In the genomic region with DNA sequence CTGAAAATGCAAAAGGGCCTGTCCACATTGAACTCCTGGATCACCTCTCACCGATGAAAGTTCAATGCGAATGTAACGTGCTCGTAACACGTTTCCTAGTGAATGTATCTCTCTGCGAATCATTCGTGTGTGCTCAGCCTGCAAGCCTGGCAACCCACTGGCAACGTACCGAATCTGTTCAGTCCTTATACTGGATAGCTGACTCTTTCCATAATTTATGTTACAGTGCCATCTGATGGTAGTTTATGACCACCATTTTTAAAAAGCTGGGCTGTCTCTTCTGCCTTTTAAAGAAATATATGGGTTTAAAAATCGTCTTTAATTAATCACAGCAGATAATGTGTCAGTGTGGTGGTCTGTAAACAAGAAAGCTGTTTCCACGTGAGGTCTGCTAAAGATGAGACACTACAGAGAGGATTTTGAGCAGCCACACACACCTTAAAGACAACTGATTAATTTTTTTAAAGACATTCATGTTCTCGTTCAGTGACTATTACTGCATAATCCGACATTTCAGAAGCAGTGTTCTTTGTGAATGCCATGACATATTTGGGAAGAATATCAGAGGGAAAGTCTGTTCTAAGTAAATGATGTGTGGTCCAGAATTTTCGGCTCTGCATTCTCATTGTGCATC, we compare ENCODE assay signal across 9 cellular contexts.
DNase-seq lines count a peak whose midpoint lies in the region; ATAC-seq, FAIRE-seq and TF ChIP-seq lines count a peak whose summit lies in the region.
"Had no signal": no experiment of that assay in that cellular context is flagged by ENCODE, and none has a peak within 500 bp of the region (broad histone marks: within the 10 kb centered on the region; RNA-seq: fewer than 3 reads in every experiment).

No MANE protein-coding gene starts in this region.

- H3K4me3 ChIP-seq in brain microvascular endothelial cell (ENCODE audit: low read depth, low read length): no peak overlapping the region

- no peaks in the 10 kb centered on the region for H3K36me3 Mint-ChIP-seq in stimulated activated effector memory CD8-positive, alpha-beta T cell treated with anti-CD3 and anti-CD28 coated beads, Interleukin-12 subunit alpha, Interleukin-12 subunit beta, amount 100 ng/mL, for 72 hours

- H3K4me3 Mint-ChIP-seq in stimulated activated effector memory CD8-positive, alpha-beta T cell treated with anti-CD3 and anti-CD28 coated beads, Interleukin-12 subunit alpha, Interleukin-12 subunit beta, amount 100 ng/mL, for 72 hours: no peak overlapping the region

- ATAC-seq in HG03159 (IDR thresholded peaks at IDR 0.05; ENCODE audit: unreplicated experiment): peak; percentile 48
- peak; percentile 40 for ATAC-seq in stimulated activated effector memory CD8-positive, alpha-beta T cell treated with anti-CD3 and anti-CD28 coated beads, Interleukin-12 subunit alpha, Interleukin-12 subunit beta, amount 100 ng/mL, for 72 hours

- H3K27ac ChIP-seq in brain microvascular endothelial cell: no peak overlapping the region

- no peaks in the 10 kb centered on the region for H3K27me3 ChIP-seq in brain microvascular endothelial cell (replicated peaks)

- H3K9me3 Mint-ChIP-seq in stimulated activated effector memory CD8-positive, alpha-beta T cell treated with anti-CD3 and anti-CD28 coated beads, Interleukin-12 subunit alpha, Interleukin-12 subunit beta, amount 100 ng/mL, for 72 hours: no peaks in the 10 kb centered on the region

- in situ Hi-C loops in brain microvascular endothelial cell (cut with HindIII; ENCODE audit: low pct_ligation_motif_present, low sequenced_read_pairs): no loop called here

- H3K4me1 Mint-ChIP-seq in stimulated activated effector memory CD8-positive, alpha-beta T cell treated with anti-CD3 and anti-CD28 coated beads, Interleukin-12 subunit alpha, Interleukin-12 subunit beta, amount 100 ng/mL, for 72 hours: peaks cover 3% of the 10 kb centered on the region

- FAIRE-seq in islet of Langerhans (lab: Jason Lieb, UNC): peak; percentile 99
- FAIRE-seq: TTC549 had no signal

- DNase-seq in DMS153 treated with DMSO at 0.1 percent for 48 hours (lab: John Stamatoyannopoulos, UW; ENCODE audit: unreplicated experiment): peak; percentile 8
- DNase-seq in NOMO-1 treated with DMSO at 0.1 percent for 48 hours (lab: John Stamatoyannopoulos, UW; ENCODE audit: unreplicated experiment): peak; percentile 64
- DNase-seq in brain microvascular endothelial cell: peak; percentile 61
- DNase-seq in stimulated activated effector memory CD8-positive, alpha-beta T cell treated with anti-CD3 and anti-CD28 coated beads, Interleukin-12 subunit alpha, Interleukin-12 subunit beta, amount 100 ng/mL, for 72 hours (ENCODE audit: low spot score in 2 of 2): no peak
- DNase-seq in NK-92 treated with Interleukin-12 subunit alpha and Interleukin-12 subunit beta, amount 100 ng/mL, for 24 hours (lab: John Stamatoyannopoulos, UW): no peak
- DNase-seq in T1000 (lab: John Stamatoyannopoulos, UW): no peak

- peak; percentile 54 for TF ChIP-seq CTCF in brain microvascular endothelial cell (IDR thresholded peaks at IDR 0.05; ENCODE audit: low read depth, low read length, missing control alignments)

- no peak overlapping the region for H3K27ac Mint-ChIP-seq in stimulated activated effector memory CD8-positive, alpha-beta T cell treated with anti-CD3 and anti-CD28 coated beads, Interleukin-12 subunit alpha, Interleukin-12 subunit beta, amount 100 ng/mL, for 72 hours

- no peaks in the 10 kb centered on the region for H3K36me3 ChIP-seq in brain microvascular endothelial cell (replicated peaks)

Comparison
In these comparisons a context has a peak if more than half of its experiments do, and no peak if none do; other contexts are left out.
1. DNase-seq: peak in DMS153 treated with DMSO at 0.1 percent for 48 hours (single experiment), NOMO-1 treated with DMSO at 0.1 percent for 48 hours (single experiment) and brain microvascular endothelial cell (single experiment); none in stimulated activated effector memory CD8-positive, alpha-beta T cell treated with anti-CD3 and anti-CD28 coated beads, Interleukin-12 subunit alpha, Interleukin-12 subunit beta, amount 100 ng/mL, for 72 hours (0 of 2), NK-92 treated with Interleukin-12 subunit alpha and Interleukin-12 subunit beta, amount 100 ng/mL, for 24 hours (single experiment) and T1000 (single experiment).